8 cellular contexts compared by ENCODE assay signal in the genomic region with DNA sequence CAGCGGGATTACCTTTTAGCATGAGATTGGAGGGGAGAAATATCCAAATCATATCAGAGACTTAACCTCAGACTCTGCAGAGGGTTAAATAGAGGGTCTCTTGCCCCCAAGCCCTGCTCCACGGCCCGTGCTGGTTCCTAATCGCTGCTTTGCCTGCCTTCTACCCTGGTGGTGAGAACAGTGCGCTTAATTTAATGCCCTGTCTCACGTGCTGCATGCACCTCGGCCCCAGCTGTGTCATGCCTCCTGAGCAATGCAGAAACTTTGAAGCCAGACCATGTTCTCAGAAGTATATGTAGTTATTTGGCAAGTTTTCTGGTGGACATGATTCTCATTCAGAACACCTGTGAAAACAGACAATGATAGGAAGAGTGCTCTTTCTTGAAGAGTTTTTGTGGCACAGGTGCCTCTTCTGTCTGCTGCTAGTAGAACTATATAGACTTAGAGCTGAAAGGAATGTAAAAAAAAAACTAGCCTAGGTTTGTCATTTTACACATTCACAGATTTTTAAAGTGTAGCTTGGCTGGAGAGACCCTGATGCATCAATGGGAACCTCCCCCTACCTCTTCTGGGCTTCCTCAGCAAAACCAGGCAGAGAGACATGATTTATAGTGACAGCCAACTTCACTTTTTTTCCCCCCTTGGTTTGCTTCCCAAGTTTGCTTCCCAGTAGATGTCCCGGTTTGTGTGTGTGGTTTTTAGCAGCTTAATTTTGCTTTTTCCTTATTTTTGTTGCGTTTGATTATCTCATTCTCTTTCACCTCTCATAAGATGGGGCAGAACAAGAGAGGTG. TPM values are rescaled to one million over a fixed set of nuclear protein-coding genes. Genes with fewer than 3 reads are reported as not detected.
DNase-seq lines count a peak whose midpoint lies in the region; TF ChIP-seq lines count a peak whose summit lies in the region.

No MANE protein-coding gene starts in this region.

- H3K4me3 ChIP-seq in NB4 (ENCODE audit: low read depth, low read length) = peak overlapping the region; percentile 87

- H3K36me3 Mint-ChIP-seq in HFFc6 (ENCODE audit: low read depth) (no peaks in the 10 kb centered on the region; the same call in 1 of the 2 replicates), glutamatergic neuron (ENCODE audit: unreplicated experiment) (no peaks in the 10 kb centered on the region)

- TF ChIP-seq POLR2A in NB4 (IDR thresholded peaks at IDR 0.05; ENCODE audit: extremely low read depth, insufficient read length) = no peak

- peak overlapping the region; percentile 34; the same call in 1 of the 2 replicates for H3K27ac Mint-ChIP-seq in HFFc6
- H3K27ac Mint-ChIP-seq in glutamatergic neuron (ENCODE audit: unreplicated experiment) = no peak overlapping the region

- TF ChIP-seq CTCF in HFFc6 (IDR thresholded peaks at IDR 0.05) = peak; percentile 32; the same call in 1 of the 2 replicates
- peak; percentile 7 for TF ChIP-seq CTCF in NB4 (IDR thresholded peaks at IDR 0.05; ENCODE audit: low read depth, low read length)
- no peak for TF ChIP-seq CTCF in glutamatergic neuron (IDR thresholded peaks at IDR 0.05; ENCODE audit: partially characterized antibody, unreplicated experiment)

- DNase-seq in activated T-cell treated with anti-CD3 and anti-CD28 coated beads for 1 hour (ENCODE audit: low read depth) (peak; percentile 34), activated T-cell treated with anti-CD3 and anti-CD28 coated beads for 4 hours (no peak), HFFc6 (peak; percentile 32), NB4 (ENCODE audit: low read depth) (peak; percentile 39), glutamatergic neuron (peak; percentile 40), DMS114 treated with DMSO at 0.1 percent for 48 hours (lab: John Stamatoyannopoulos, UW; ENCODE audit: unreplicated experiment) (no peak)
- peak; percentile 64 to 69 for DNase-seq in activated T-cell treated with anti-CD3 and anti-CD28 coated beads, Interleukin-2, amount 50 U/mL, for 48 hours
- peak; percentile 67 for DNase-seq in stimulated activated CD4-positive, alpha-beta T cell treated with anti-CD3 and anti-CD28 coated beads, Interleukin-15, amount 100 ng/mL, for 24 hours

- H3K4me3 Mint-ChIP-seq in HFFc6 = peak overlapping the region; percentile 99
- peak overlapping the region; percentile 95 for H3K4me3 Mint-ChIP-seq in glutamatergic neuron (ENCODE audit: unreplicated experiment)

- H3K27me3 Mint-ChIP-seq in HFFc6 (ENCODE audit: insufficient read depth) (no peaks in the 10 kb centered on the region), glutamatergic neuron (ENCODE audit: unreplicated experiment) (peaks cover 5% of the 10 kb centered on the region)

- H3K4me1 Mint-ChIP-seq in HFFc6 (ENCODE audit: low read depth) (peaks cover 63% of the 10 kb centered on the region), glutamatergic neuron (ENCODE audit: low read depth, unreplicated experiment) (peaks cover 12% of the 10 kb centered on the region)

- H3K9me3 Mint-ChIP-seq in HFFc6 (no peaks in the 10 kb centered on the region), glutamatergic neuron (ENCODE audit: unreplicated experiment) (peaks cover 4% of the 10 kb centered on the region)

RNA-seq across cellular contexts. Expression of gene OTULIN, which starts 1.6 kb away (rescaled TPM):
- total RNA-seq in HFFc6 (2021; fragmentation: NEBNext Ultra II Directional; extraction: Animal tissue kit (Norgen Biotek cat#: 25700)) = 10 to 100 TPM; 17.5 to 22.0 (median 21.3) TPM
- total RNA-seq in glutamatergic neuron (ENCODE audit: unreplicated experiment) = 17.7 TPM

Comparison
In these comparisons a context has a peak if more than half of its experiments do, and no peak if none do; other contexts are left out.
1. DNase-seq: peak in activated T-cell treated with anti-CD3 and anti-CD28 coated beads for 1 hour (single experiment), HFFc6 (single experiment), NB4 (single experiment), activated T-cell treated with anti-CD3 and anti-CD28 coated beads, Interleukin-2, amount 50 U/mL, for 48 hours (2 of 2), glutamatergic neuron (single experiment) and stimulated activated CD4-positive, alpha-beta T cell treated with anti-CD3 and anti-CD28 coated beads, Interleukin-15, amount 100 ng/mL, for 24 hours (single experiment); none in activated T-cell treated with anti-CD3 and anti-CD28 coated beads for 4 hours (single experiment) and DMS114 treated with DMSO at 0.1 percent for 48 hours (single experiment).